11 cellular contexts compared by ENCODE assay signal in the genomic region with DNA sequence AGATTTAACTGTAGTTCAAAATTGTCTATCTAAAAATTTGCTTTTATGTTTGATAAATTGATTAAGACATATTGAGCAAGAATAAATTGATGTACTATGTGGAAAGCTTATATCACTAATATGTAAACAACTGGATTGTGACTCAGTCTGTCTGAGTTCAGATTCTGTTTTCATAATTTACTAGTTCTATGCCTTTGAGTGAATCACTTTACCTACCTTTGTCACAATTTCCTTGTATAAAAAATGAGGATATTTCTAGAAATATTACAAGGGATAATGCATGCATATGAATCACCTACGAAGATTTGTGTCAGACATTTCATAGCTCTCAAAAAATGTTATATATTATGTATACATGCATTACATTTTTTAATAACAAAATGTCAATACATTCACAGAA.
"Had no signal": no experiment of that assay in that cellular context is flagged by ENCODE, and none has a peak within 500 bp of the region (broad histone marks: within the 10 kb centered on the region; RNA-seq: fewer than 3 reads in every experiment).

No MANE protein-coding gene starts in this region.

- H3K9me3 ChIP-seq: HAP-1 had no signal

- H3K4me1 ChIP-seq: HAP-1 had no signal

- H3K36me3 Mint-ChIP-seq: IgD-negative memory B cell had no signal

- H3K4me2 ChIP-seq: KMS-11 had no signal

- H3K27ac ChIP-seq: GM23248, HL-60, KMS-11 had no signal

- H3K4me3 Mint-ChIP-seq: HFFc6, IgD-negative memory B cell had no signal

- H3K36me3 ChIP-seq: HAP-1 had no signal

- H3K9ac ChIP-seq: GM23248, KMS-11 had no signal

- DNase-seq: GM23248, GOT3, H7, HFFc6, KBM-7 had no signal

- H3K27ac Mint-ChIP-seq: HFFc6 had no signal

- H3K27me3 Mint-ChIP-seq: IgD-negative memory B cell had no signal

- H3K4me3 ChIP-seq: GM23248, HAP-1 had no signal

- H3K4me1 Mint-ChIP-seq: IgD-negative memory B cell had no signal

- ATAC-seq: HCT116, HepG2 had no signal

- H2AFZ ChIP-seq: GM23248 had no signal

- FAIRE-seq: HepG2 had no signal
